In genomic region chr20:25178563-25179438, GRCh38 we compare ENCODE assay signal across 8 cellular contexts. TPM values are rescaled to one million over a fixed set of nuclear protein-coding genes. Genes with fewer than 3 reads are reported as not detected.
A peak's percentile ranks its signal among the peaks of the same experiment; 100 is the strongest.
DNase-seq lines count a peak whose midpoint lies in the region; ATAC-seq, FAIRE-seq and TF ChIP-seq lines count a peak whose summit lies in the region.

No MANE protein-coding gene starts in this region.

- BruUV-seq in MCF 10A (replicated peaks; lab: Mats Ljungman, UMichigan), result no TSS peak

- ATAC-seq in GM19467 (IDR thresholded peaks at IDR 0.05; ENCODE audit: unreplicated experiment), result no peak

- peak; percentile 60; the same call in 1 of the 2 replicates for TF ChIP-seq CTCF in HEK293 (tag by site-specific recombination; IDR thresholded peaks at IDR 0.05)
- peak; percentile 77 for TF ChIP-seq CTCF in MCF 10A (IDR thresholded peaks at IDR 0.05; ENCODE audit: unreplicated experiment)
- peak; percentile 69 for TF ChIP-seq CTCF in kidney (IDR thresholded peaks at IDR 0.05; ENCODE audit: borderline replicate concordance, extremely low read depth, insufficient read depth)

- peak; percentile 84 for FAIRE-seq in kidney (lab: Jason Lieb, UNC)

- intact Hi-C loops in MCF 10A (cut with micrococcal nuclease), result loop anchor here (1.0 to 5.0 kb wide), 7 partner anchors 42 to 220 kb away; no protein-coding TSS in a partner anchor
- intact Hi-C loops in kidney (cut with DNase I), result loop anchor here (10.0 kb wide), 1 partner anchor 184 kb away; the partner anchor contains the start of gene APMAP

- H3K27ac Mint-ChIP-seq in MCF 10A (ENCODE audit: low read depth, unreplicated experiment), result peak overlapping the region; percentile 0

- H3K27ac ChIP-seq in HEK293 (ENCODE audit: extremely low read depth, low read depth, low read length), result no peak overlapping the region
- no peak overlapping the region for H3K27ac ChIP-seq in kidney (ENCODE audit: low read depth in 2 of 2, low read length in 2 of 2)

- peaks cover 6% of the 10 kb centered on the region for H3K9me3 Mint-ChIP-seq in MCF 10A (ENCODE audit: unreplicated experiment)

- peaks cover 4% of the 10 kb centered on the region for H3K36me3 Mint-ChIP-seq in MCF 10A (ENCODE audit: insufficient read depth, unreplicated experiment)

- CTCF ChIA-PET in HEK293 (lab: Yijun Ruan, JAX), result interaction anchor here (0.6 to 3.2 kb wide), 24 partner anchors 9 to 1759 kb away, joined by 3 to 24 read pairs (median 4); partner anchors contain the start of genes APMAP and PYGB
- CTCF ChIA-PET in MCF 10A (lab: Yijun Ruan, JAX), result interaction anchor here (0.6 to 4.3 kb wide), 62 partner anchors 11 to 1818 kb away, joined by 3 to 92 read pairs (median 4); partner anchors contain the start of gene ENTPD6

- H3K27me3 Mint-ChIP-seq in MCF 10A (ENCODE audit: insufficient read depth, unreplicated experiment), result no peaks in the 10 kb centered on the region

- no peak overlapping the region for H3K9ac ChIP-seq in kidney (ENCODE audit: low read length in 2 of 2)

- peaks cover 27% of the 10 kb centered on the region for H3K4me1 Mint-ChIP-seq in MCF 10A (ENCODE audit: insufficient read depth, unreplicated experiment)

- POLR2A ChIA-PET in HEK293 (lab: Yijun Ruan, JAX), result interaction anchor here (0.6 kb wide), 1 partner anchor 214 kb away, joined by 6 read pairs; no protein-coding TSS in a partner anchor
- POLR2A ChIA-PET in MCF 10A (lab: Yijun Ruan, JAX), result interaction anchor here (0.5 to 3.0 kb wide), 40 partner anchors 8 to 1569 kb away, joined by 3 to 60 read pairs (median 4); partner anchors contain the start of genes APMAP, ENTPD6 and PYGB

- DNase-seq in DMS53 treated with DMSO at 0.1 percent for 48 hours (lab: John Stamatoyannopoulos, UW; ENCODE audit: unreplicated experiment) (peak; percentile 78), NCI-H748 treated with DMSO at 0.1 percent for 48 hours (lab: John Stamatoyannopoulos, UW) (peak; percentile 17), MCF 10A (ENCODE audit: unreplicated experiment) (peak; percentile 96), kidney (no peak), superior temporal gyrus (ENCODE audit: extremely low spot score) (peak; percentile 79), UCSD-AML1 (lab: John Stamatoyannopoulos, UW; ENCODE audit: unreplicated experiment) (no peak)

- H3K4me3 ChIP-seq in HEK293 (ENCODE audit: low read depth, low read length) (no peak overlapping the region), kidney (ENCODE audit: low read length in 2 of 2) (no peak overlapping the region)

- no peaks in the 10 kb centered on the region for H3K9me3 ChIP-seq in HEK293 (ENCODE audit: control insufficient read depth, insufficient read depth, low read depth, low read length)
- no peaks in the 10 kb centered on the region for H3K9me3 ChIP-seq in kidney (ENCODE audit: control insufficient read depth in 1 of 2, low read length in 2 of 2)

- no peak overlapping the region for H3K4me3 Mint-ChIP-seq in MCF 10A (ENCODE audit: unreplicated experiment)

- H3K4me1 ChIP-seq in HEK293 (ENCODE audit: control insufficient read depth, insufficient read depth, low read length), result no peaks in the 10 kb centered on the region
- peaks cover 0 to 2% of the 10 kb centered on the region in 2 donors for H3K4me1 ChIP-seq in kidney (ENCODE audit: control insufficient read depth in 1 of 2, insufficient read depth in 1 of 2, low read depth in 1 of 2, low read length in 2 of 2)

- no peaks in the 10 kb centered on the region for H3K36me3 ChIP-seq in HEK293 (ENCODE audit: control insufficient read depth in 2 of 2, insufficient read depth in 1 of 2, low read length in 2 of 2)
- H3K36me3 ChIP-seq in kidney (ENCODE audit: control insufficient read depth in 1 of 2, insufficient read depth in 2 of 2, low read length in 2 of 2), result no peaks in the 10 kb centered on the region

TF ChIP-seq in HEK293, 187 proteins besides CTCF, POLR2A, EP300 and RAD21 (continues in another document):
- TF ChIP-seq ZNF548 (tag by site-specific recombination; IDR thresholded peaks at IDR 0.05) (no peak), ZNF658 (tag by site-specific recombination; IDR thresholded peaks at IDR 0.05) (no peak), ZNF169 (tag by site-specific recombination; IDR thresholded peaks at IDR 0.05) (no peak), WT1 (tag by site-specific recombination; IDR thresholded peaks at IDR 0.05) (no peak), ZNF692 (tag by site-specific recombination; IDR thresholded peaks at IDR 0.05) (no peak), ELK4 (IDR thresholded peaks at IDR 0.05; ENCODE audit: borderline replicate concordance, low read depth, low read length) (no peak), ZNF768 (tag by site-specific recombination; IDR thresholded peaks at IDR 0.05) (no peak), ZNF580 (tag by site-specific recombination; IDR thresholded peaks at IDR 0.05) (no peak), ZBTB26 (tag by site-specific recombination; optimal IDR thresholded peaks at IDR 0.05) (no peak), ZNF791 (tag by site-specific recombination; IDR thresholded peaks at IDR 0.05) (no peak), PATZ1 (tag by site-specific recombination; IDR thresholded peaks at IDR 0.05) (no peak), ZBTB49 (tag by site-specific recombination; IDR thresholded peaks at IDR 0.05; ENCODE audit: low read depth) (no peak), GLI2 (tag by site-specific recombination; IDR thresholded peaks at IDR 0.05; ENCODE audit: borderline replicate concordance, low read depth) (no peak), ZBTB8A (tag by site-specific recombination; IDR thresholded peaks at IDR 0.05) (no peak)

RNA-seq across cellular contexts. Expression of gene ENTPD6, which starts 16.7 kb away (rescaled TPM):
- total RNA-seq in MCF 10A (2022) (98.0 and 99.5 TPM in 2 replicates), kidney (95.7 TPM)
- 59.0 TPM for polyA plus RNA-seq in kidney (ENCODE audit: insufficient read depth, low read depth, low replicate concordance)

Comparison
In these comparisons a context has a peak if more than half of its experiments do, and no peak if none do; other contexts are left out.
1. DNase-seq: peak in DMS53 treated with DMSO at 0.1 percent for 48 hours (single experiment), NCI-H748 treated with DMSO at 0.1 percent for 48 hours (single experiment), MCF 10A (single experiment) and superior temporal gyrus (single experiment); none in kidney (single experiment) and UCSD-AML1 (single experiment).
2. Peak in every context shown above with its lines, with median percentiles within 50 percentile points of each other: CTCF ChIP-seq.